14 cellular contexts compared by ENCODE assay signal in the genomic region with DNA sequence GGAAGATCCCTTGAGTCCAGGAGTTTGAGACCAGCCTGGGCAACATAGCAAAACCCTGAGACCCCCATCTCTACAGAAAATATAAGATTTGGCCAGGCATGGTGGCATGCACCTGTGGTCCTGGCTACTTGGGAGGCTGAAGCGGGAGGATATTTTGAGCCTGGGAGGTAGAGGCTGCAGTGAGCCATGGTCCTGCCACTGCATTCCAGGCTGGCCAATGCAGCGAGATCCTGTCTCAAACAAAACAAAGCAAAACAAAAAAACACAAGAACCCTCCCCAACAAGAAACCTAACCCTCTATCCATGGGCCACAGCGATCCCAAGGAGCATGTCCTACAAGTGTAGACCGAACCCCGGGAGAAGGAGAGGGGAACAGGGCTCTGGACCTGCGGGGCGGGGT.
"Had no signal": no experiment of that assay in that cellular context is flagged by ENCODE, and none has a peak within 500 bp of the region (broad histone marks: within the 10 kb centered on the region; RNA-seq: fewer than 3 reads in every experiment).

No MANE protein-coding gene starts in this region.

- DNase-seq: activated CD4-positive, alpha-beta memory T cell treated with anti-CD3 and anti-CD28 coated beads for 36 hours; activated effector memory CD4-positive, alpha-beta T cell treated with Interleukin-2 at 50 U/mL for 16 hours; activated T-cell treated with anti-CD3 and anti-CD28 coated beads, Interleukin-2, amount 50 U/mL, for 24 hours; caudate nucleus; colonic mucosa; left ventricle myocardium superior; mucosa of descending colon; stimulated activated CD4-positive, alpha-beta T cell treated with anti-CD3 and anti-CD28 coated beads, Interleukin-12 subunit alpha, Interleukin-12 subunit beta, amount 100 ng/mL, for 4 hours; stimulated activated CD4-positive, alpha-beta T cell treated with anti-CD3 and anti-CD28 coated beads, Interleukin-2, amount 100 ng/mL, for 24 hours had no signal

- H3K27me3 Mint-ChIP-seq: activated CD4-positive, alpha-beta memory T cell treated with anti-CD3 and anti-CD28 coated beads for 36 hours; activated T-cell treated with anti-CD3 and anti-CD28 coated beads, Interleukin-2, amount 50 U/mL, for 24 hours had no signal

- H3K9me3 Mint-ChIP-seq: activated CD4-positive, alpha-beta memory T cell treated with anti-CD3 and anti-CD28 coated beads for 36 hours; activated naive CD4-positive, alpha-beta T cell treated with anti-CD3 and anti-CD28 coated beads, Interleukin-2, amount 50 U/mL, for 72 hours; activated T-cell treated with anti-CD3 and anti-CD28 coated beads, Interleukin-2, amount 50 U/mL, for 24 hours; memory B cell; nephron had no signal

- H3K4me1 ChIP-seq: colonic mucosa had no signal

- H3K27me3 ChIP-seq: colonic mucosa had no signal

- H3K4me3 ChIP-seq: colonic mucosa, mucosa of descending colon had no signal

- H3K27ac Mint-ChIP-seq: activated CD4-positive, alpha-beta memory T cell treated with anti-CD3 and anti-CD28 coated beads for 36 hours; activated naive CD4-positive, alpha-beta T cell treated with anti-CD3 and anti-CD28 coated beads, Interleukin-2, amount 50 U/mL, for 72 hours; activated T-cell treated with anti-CD3 and anti-CD28 coated beads, Interleukin-2, amount 50 U/mL, for 24 hours; memory B cell; nephron had no signal

- ATAC-seq: activated naive CD4-positive, alpha-beta T cell treated with anti-CD3 and anti-CD28 coated beads, Interleukin-2, amount 50 U/mL, for 72 hours; esophagus mucosa; left ventricle myocardium superior; mucosa of descending colon had no signal

- H3K4me3 Mint-ChIP-seq: activated CD4-positive, alpha-beta memory T cell treated with anti-CD3 and anti-CD28 coated beads for 36 hours; activated T-cell treated with anti-CD3 and anti-CD28 coated beads, Interleukin-2, amount 50 U/mL, for 24 hours; memory B cell; nephron had no signal

- H3K4me1 Mint-ChIP-seq: nephron had no signal

- H3K27ac ChIP-seq: colonic mucosa, VCaP had no signal

- H3K9me3 ChIP-seq: colonic mucosa, mucosa of descending colon had no signal

- H3K36me3 Mint-ChIP-seq: activated CD4-positive, alpha-beta memory T cell treated with anti-CD3 and anti-CD28 coated beads for 36 hours; activated naive CD4-positive, alpha-beta T cell treated with anti-CD3 and anti-CD28 coated beads, Interleukin-2, amount 50 U/mL, for 72 hours; memory B cell had no signal

- H3K36me3 ChIP-seq: colonic mucosa had no signal
